33 cellular contexts compared by ENCODE assay signal in the genomic region with DNA sequence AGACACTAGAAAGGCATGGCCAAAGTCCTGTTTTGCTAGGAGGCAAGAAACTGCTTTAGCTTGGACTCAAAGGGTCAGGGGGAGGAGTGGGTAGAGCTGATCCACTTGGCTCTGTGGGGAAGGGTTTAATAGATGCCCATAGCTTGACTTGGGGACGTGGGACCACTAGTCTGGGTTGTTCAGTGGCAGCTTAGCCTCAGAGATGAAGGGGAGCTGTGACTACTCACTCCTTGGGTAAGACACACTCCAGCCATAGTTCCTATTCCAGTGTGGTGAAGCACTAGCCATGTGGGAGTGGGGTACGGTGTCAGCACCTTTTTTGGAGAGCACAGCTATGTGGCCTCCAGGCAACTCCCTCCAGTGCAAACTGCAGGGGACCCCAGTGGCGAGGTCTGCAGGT.
"Had no signal": no experiment of that assay in that cellular context is flagged by ENCODE, and none has a peak within 500 bp of the region (broad histone marks: within the 10 kb centered on the region; RNA-seq: fewer than 3 reads in every experiment).

No MANE protein-coding gene starts in this region.

- H3K27ac Mint-ChIP-seq: activated B cell treated with CpG ODN at 0.5 μM for 24 hours; activated CD4-positive, alpha-beta memory T cell treated with anti-CD3 and anti-CD28 coated beads for 36 hours; activated CD4-positive, alpha-beta T cell treated with anti-CD3 and anti-CD28 coated beads, Interleukin-2, amount 10 ng/mL, durations not matched to agents 24 days and 14 days; activated naive CD4-positive, alpha-beta T cell treated with anti-CD3 and anti-CD28 coated beads for 36 hours; activated naive CD4-positive, alpha-beta T cell treated with anti-CD3 and anti-CD28 coated beads, Interleukin-2, amount 50 U/mL, for 72 hours; activated naive CD8-positive, alpha-beta T cell treated with anti-CD3 and anti-CD28 coated beads for 36 hours; activated T-cell treated with anti-CD3 and anti-CD28 coated beads, Interleukin-2, amount 50 U/mL, for 72 hours; activated T-helper 1 cell treated with anti-CD3 and anti-CD28 coated beads, Interleukin-12 subunit alpha, Interleukin-12 subunit beta, Interleukin-2, Interleukin-4 antibody, amounts not matched to agents 30 ng/mL and 10 ng/mL and 1 ng/mL, durations not matched to agents 14 hours and 24 hours and 36 hours; activated T-helper 17 cell treated with anti-CD3 and anti-CD28 coated beads, Interleukin-2, amount 50 U/mL, for 72 hours; brain; T-cell; T-helper 17 cell had no signal

- H3K4me1 ChIP-seq: ascending aorta had no signal

- H3K4me3 Mint-ChIP-seq: activated B cell treated with CpG ODN at 0.5 μM for 24 hours; activated CD4-positive, alpha-beta memory T cell treated with anti-CD3 and anti-CD28 coated beads for 36 hours; activated CD4-positive, alpha-beta T cell treated with anti-CD3 and anti-CD28 coated beads, Interleukin-2, amount 10 ng/mL, durations not matched to agents 24 days and 14 days; activated naive CD4-positive, alpha-beta T cell treated with anti-CD3 and anti-CD28 coated beads for 36 hours; activated naive CD8-positive, alpha-beta T cell treated with anti-CD3 and anti-CD28 coated beads for 36 hours; activated T-cell treated with anti-CD3 and anti-CD28 coated beads, Interleukin-2, amount 50 U/mL, for 4 hours; activated T-cell treated with anti-CD3 and anti-CD28 coated beads, Interleukin-2, amount 50 U/mL, for 72 hours; activated T-helper 1 cell treated with anti-CD3 and anti-CD28 coated beads, Interleukin-12 subunit alpha, Interleukin-12 subunit beta, Interleukin-2, Interleukin-4 antibody, amounts not matched to agents 30 ng/mL and 10 ng/mL and 1 ng/mL, durations not matched to agents 14 hours and 24 hours and 36 hours; activated T-helper 17 cell treated with anti-CD3 and anti-CD28 coated beads, Interleukin-2, amount 50 U/mL, for 72 hours; brain; central memory CD8-positive, alpha-beta T cell; T-cell; T-helper 17 cell had no signal

- H3K27me3 ChIP-seq: ascending aorta, cardiac muscle cell had no signal

- H3K27ac ChIP-seq: ascending aorta, cardiac muscle cell, VCaP had no signal

- DNase-seq: activated B cell treated with CpG ODN at 0.5 μM for 24 hours; activated CD4-positive, alpha-beta memory T cell treated with anti-CD3 and anti-CD28 coated beads for 36 hours; activated CD4-positive, alpha-beta T cell treated with anti-CD3 and anti-CD28 coated beads for 4 hours; activated CD4-positive, alpha-beta T cell treated with anti-CD3 and anti-CD28 coated beads, Interleukin-2, amount 10 ng/mL, durations not matched to agents 24 days and 14 days; activated CD4-positive, alpha-beta T cell treated with anti-CD3 and anti-CD28 coated beads, Interleukin-2, amount 50 U/mL, for 1 hour; activated CD4-positive, alpha-beta T cell treated with anti-CD3 and anti-CD28 coated beads, Interleukin-2, amount 50 U/mL, for 4 hours; activated CD4-positive, CD25-positive, alpha-beta regulatory T cell treated with anti-CD3 and anti-CD28 coated beads, Interleukin-2, amount 50 U/mL, for 72 hours; activated CD8-positive, alpha-beta memory T cell treated with anti-CD3 and anti-CD28 coated beads, Interleukin-2, amount 50 U/mL, for 4 hours; activated effector memory CD4-positive, alpha-beta T cell treated with anti-CD3 and anti-CD28 coated beads, Interleukin-2, amount 50 U/mL, for 16 hours; activated gamma-delta T cell treated with Interleukin-2 at 50 U/mL for 16 hours; activated naive CD4-positive, alpha-beta T cell; activated naive CD4-positive, alpha-beta T cell treated with anti-CD3 and anti-CD28 coated beads for 36 hours; activated naive CD4-positive, alpha-beta T cell treated with anti-CD3 and anti-CD28 coated beads, Interleukin-2, amount 50 U/mL, for 16 hours; activated naive CD8-positive, alpha-beta T cell treated with anti-CD3 and anti-CD28 coated beads for 36 hours; activated T-cell treated with anti-CD3 and anti-CD28 coated beads for 4 hours; activated T-cell treated with anti-CD3 and anti-CD28 coated beads, Interleukin-2, amount 50 U/mL, for 1 hour; activated T-cell treated with anti-CD3 and anti-CD28 coated beads, Interleukin-2, amount 50 U/mL, for 4 hours; activated T-cell treated with anti-CD3 and anti-CD28 coated beads, Interleukin-2, amount 50 U/mL, for 72 hours; amygdala; anterior cingulate cortex; caudate nucleus; cerebellar nuclear complex; T-cell; T-helper 17 cell; T1000 had no signal

- H3K36me3 Mint-ChIP-seq: activated naive CD8-positive, alpha-beta T cell treated with anti-CD3 and anti-CD28 coated beads for 36 hours; brain had no signal

- ATAC-seq: activated naive CD4-positive, alpha-beta T cell treated with anti-CD3 and anti-CD28 coated beads, Interleukin-2, amount 50 U/mL, for 72 hours; activated T-cell treated with anti-CD3 and anti-CD28 coated beads, Interleukin-2, amount 50 U/mL, for 4 hours; activated T-cell treated with anti-CD3 and anti-CD28 coated beads, Interleukin-2, amount 50 U/mL, for 72 hours; activated T-helper 17 cell treated with anti-CD3 and anti-CD28 coated beads, Interleukin-2, amount 50 U/mL, for 72 hours; T-cell; T-helper 17 cell had no signal

- H3K27me3 Mint-ChIP-seq: activated B cell treated with CpG ODN at 0.5 μM for 24 hours, brain had no signal

- H3K36me3 ChIP-seq: ascending aorta, cardiac muscle cell had no signal

- H3K4me1 Mint-ChIP-seq: activated CD4-positive, alpha-beta T cell treated with anti-CD3 and anti-CD28 coated beads, Interleukin-2, amount 10 ng/mL, durations not matched to agents 24 days and 14 days; activated naive CD8-positive, alpha-beta T cell treated with anti-CD3 and anti-CD28 coated beads for 36 hours; activated T-helper 17 cell treated with anti-CD3 and anti-CD28 coated beads, Interleukin-2, amount 50 U/mL, for 72 hours; brain; central memory CD8-positive, alpha-beta T cell; T-cell; T-helper 17 cell had no signal

- H3K4me3 ChIP-seq: ascending aorta, cardiac muscle cell had no signal
